ENCODE assay signal across 8 cellular contexts in the genomic region with DNA sequence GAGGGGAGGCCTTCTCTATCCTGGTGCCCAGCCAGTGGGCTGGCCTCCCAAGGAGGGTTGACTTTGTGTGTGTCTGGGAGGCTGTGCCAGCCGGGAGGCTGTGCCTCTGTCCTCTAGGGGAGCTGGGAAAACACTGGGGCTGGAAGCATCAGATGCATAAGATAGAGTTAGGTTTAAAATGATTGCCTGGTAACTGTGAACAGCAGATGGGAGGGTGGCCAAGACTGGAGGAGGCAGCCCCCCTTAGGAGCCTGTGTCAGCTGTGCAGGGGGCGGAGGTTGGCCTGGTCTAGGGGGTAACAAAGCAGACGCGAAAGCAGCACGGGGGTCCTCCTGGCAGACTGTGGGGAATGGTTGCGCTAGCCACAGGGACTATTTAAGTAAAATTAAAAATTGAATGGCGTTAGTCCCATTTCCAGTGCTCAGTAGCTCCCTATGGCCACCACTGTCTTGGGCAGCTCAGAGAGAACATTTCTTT. TPM values are rescaled to one million over a fixed set of nuclear protein-coding genes. Genes with fewer than 3 reads are reported as not detected.
DNase-seq lines count a peak whose midpoint lies in the region; ATAC-seq and TF ChIP-seq lines count a peak whose summit lies in the region.

No MANE protein-coding gene starts in this region.

- DNase-seq in COLO668 (lab: John Stamatoyannopoulos, UW; ENCODE audit: unreplicated experiment), result peak; percentile 31
- DNase-seq in LNCaP clone FGC (ENCODE audit: low read depth), result no peak
- DNase-seq in mammary epithelial cell, result no peak
- DNase-seq in mesendoderm, result peak; percentile 23
- no peak for DNase-seq in HT-29 (ENCODE audit: low spot score)
- no peak for DNase-seq in NCI-H226
- no peak for DNase-seq in activated CD4-positive, alpha-beta T cell treated with anti-CD3 and anti-CD28 coated beads for 1 hour

- H2BK15ac ChIP-seq in mesendoderm (replicated peaks; ENCODE audit: low read depth), result no peak overlapping the region

- no peak overlapping the region for H3K18ac ChIP-seq in mesendoderm (ENCODE audit: low read length)

- no TSS peak for BruUV-seq in mammary epithelial cell (replicated peaks; lab: Mats Ljungman, UMichigan)

- no peak overlapping the region for H4K5ac ChIP-seq in mesendoderm (ENCODE audit: low read length)

- H3K4me2 ChIP-seq in mammary epithelial cell (ENCODE audit: insufficient read depth, low read depth, low read length), result peak overlapping the region; percentile 99
- H3K4me2 ChIP-seq in mesendoderm (ENCODE audit: low read length), result peak overlapping the region; percentile 72

- no peak overlapping the region for H2BK120ac ChIP-seq in mesendoderm (ENCODE audit: low read depth, low read length)

- TF ChIP-seq CTCF in LNCaP clone FGC (IDR thresholded peaks at IDR 0.05; ENCODE audit: control insufficient read depth, extremely low read depth, insufficient read depth) (no peak), mammary epithelial cell (conservative IDR thresholded peaks at IDR 0.05 in 1 of 2, IDR thresholded peaks at IDR 0.05 in 1 of 2; ENCODE audit: extremely low read depth in 1 of 2, insufficient read depth in 1 of 2, low read depth in 1 of 2, low read length in 2 of 2) (no peak)

- peaks cover 13% of the 10 kb centered on the region for H3K79me1 ChIP-seq in mesendoderm (ENCODE audit: low read length)

- H3K4me3 ChIP-seq in LNCaP clone FGC (ENCODE audit: low read depth, low read length), result peak overlapping the region; percentile 77
- peak overlapping the region; percentile 71 to 93 (median 90) for H3K4me3 ChIP-seq in mammary epithelial cell (replicated peaks in 1 of 3; ENCODE audit: insufficient read depth in 1 of 3, low read depth in 2 of 3, low read length in 3 of 3)
- H3K4me3 ChIP-seq in mesendoderm (ENCODE audit: low read length), result peak overlapping the region; percentile 71

- no peak overlapping the region for H2BK5ac ChIP-seq in mesendoderm (ENCODE audit: low read length)

- dilution Hi-C loops in mammary epithelial cell (cut with HindIII; ENCODE audit: low sequenced_read_pairs), result no loop called here

- WGBS in mammary epithelial cell (ENCODE audit: low coverage, missing lambda C conversion rate), result 57% methylated on average over 6 of the region's 7 CpGs
- WGBS in mesendoderm (ENCODE audit: extremely low coverage, insufficient coverage, low lambda C conversion rate), result no CpG with 5 or more reads among the region's 7 CpGs

- in situ Hi-C loops in mammary epithelial cell (cut with MboI; ENCODE audit: low sequenced_read_pairs in 2 of 2), result no loop called here

- H4K8ac ChIP-seq in mesendoderm (ENCODE audit: low read depth, low read length), result no peak overlapping the region

- H3K4me1 ChIP-seq in mammary epithelial cell (ENCODE audit: insufficient read depth, low read length) (peaks cover 13% of the 10 kb centered on the region), mesendoderm (ENCODE audit: control insufficient read depth, low read depth, low read length) (peaks cover 4% of the 10 kb centered on the region)

- no peaks in the 10 kb centered on the region for H4K20me1 ChIP-seq in mammary epithelial cell (ENCODE audit: insufficient read depth, low read length)

- CTCF ChIA-PET in mammary epithelial cell (lab: Charles Lee; ENCODE audit: low non-redundant PET), result no interaction called here

- peaks cover 3% of the 10 kb centered on the region for H3K9me3 ChIP-seq in mammary epithelial cell (replicated peaks; ENCODE audit: insufficient read depth, low read length)

- H2AK5ac ChIP-seq in mesendoderm (ENCODE audit: low read length), result no peak overlapping the region

- ATAC-seq in HG03280 (IDR thresholded peaks at IDR 0.05; ENCODE audit: unreplicated experiment), result no peak

- H3K27ac ChIP-seq in mammary epithelial cell (ENCODE audit: insufficient read depth, low read depth, low read length), result peak overlapping the region; percentile 50
- H3K27ac ChIP-seq in mesendoderm (ENCODE audit: low read depth, low read length), result no peak overlapping the region

- no peak overlapping the region for H3K4ac ChIP-seq in mesendoderm (ENCODE audit: low read depth, low read length)

- H3K79me2 ChIP-seq in mammary epithelial cell (ENCODE audit: insufficient read depth, low read length) (peaks cover 24% of the 10 kb centered on the region), mesendoderm (ENCODE audit: control insufficient read depth, insufficient read depth, low read length) (peaks cover 15% of the 10 kb centered on the region)

- H3K9ac ChIP-seq in mammary epithelial cell (ENCODE audit: insufficient read depth, low read length) (peak overlapping the region; percentile 67), mesendoderm (ENCODE audit: low read length) (peak overlapping the region; percentile 84)

- H3K56ac ChIP-seq in mesendoderm (ENCODE audit: low read length), result peak overlapping the region; percentile 90

- H2AFZ ChIP-seq in mammary epithelial cell (ENCODE audit: low read depth, low read length), result peak overlapping the region; percentile 88

- peaks cover 8% of the 10 kb centered on the region for H3K36me3 ChIP-seq in mammary epithelial cell (ENCODE audit: insufficient read depth, low read length)
- peaks cover 9% of the 10 kb centered on the region for H3K36me3 ChIP-seq in mesendoderm (ENCODE audit: control insufficient read depth, insufficient read depth, low read length)

- intact Hi-C loops in mammary epithelial cell (cut with micrococcal nuclease), result loop anchor here (10.0 kb wide), 1 partner anchor 182 kb away; no protein-coding TSS in a partner anchor

- H3K27me3 ChIP-seq in mammary epithelial cell (ENCODE audit: insufficient read depth, low read length) (no peaks in the 10 kb centered on the region), mesendoderm (ENCODE audit: insufficient read depth, low read length, poor library complexity) (no peaks in the 10 kb centered on the region)

- H3K23ac ChIP-seq in mesendoderm (ENCODE audit: low read length), result peak overlapping the region; percentile 66

RNA-seq across cellular contexts. Expression of a gene that starts 1.3 kb away (rescaled TPM):
- 10 to 100 TPM in 1 of 2 donors, 1 to 10 TPM in 1; 9.8 to 27.0 TPM for total RNA-seq in mammary epithelial cell
- polyA plus RNA-seq in mammary epithelial cell, result 18.4 TPM
- polyA minus RNA-seq in mammary epithelial cell, result 88.9 TPM
- polyA plus RNA-seq in mesendoderm (2013, experiment 1 of 2), result 27.1 TPM
- polyA plus RNA-seq in mesendoderm (2013, experiment 2 of 2), result 26.3 TPM
- 46.4 and 54.7 TPM in 2 replicates for total RNA-seq in HT-29 (2014; rRNA removed; shearing (Covaris generic))

RNA-seq across cellular contexts. Expression of a gene that starts 16.6 kb away (rescaled TPM):
- total RNA-seq in mammary epithelial cell, result 10 to 100 TPM; 10.5 to 49.3 TPM
- polyA plus RNA-seq in mammary epithelial cell, result 52.8 TPM
- polyA minus RNA-seq in mammary epithelial cell, result 23.0 TPM
- 58.2 TPM for polyA plus RNA-seq in mesendoderm (2013, experiment 1 of 2)
- 58.3 TPM for polyA plus RNA-seq in mesendoderm (2013, experiment 2 of 2)
- 162 and 182 TPM in 2 replicates for total RNA-seq in HT-29 (2014; rRNA removed; shearing (Covaris generic))

RNA-seq across cellular contexts. Expression of a gene that starts 31.3 kb away (rescaled TPM):
- 10 to 100 TPM; 13.8 to 27.2 TPM for total RNA-seq in mammary epithelial cell
- 8.2 TPM for polyA plus RNA-seq in mammary epithelial cell
- polyA minus RNA-seq in mammary epithelial cell, result 2.3 TPM
- polyA plus RNA-seq in mesendoderm (2013, experiment 1 of 2), result 1.6 TPM
- polyA plus RNA-seq in mesendoderm (2013, experiment 2 of 2), result 1.9 TPM
- 50.3 and 53.7 TPM in 2 replicates for total RNA-seq in HT-29 (2014; rRNA removed; shearing (Covaris generic))

Comparison
In these comparisons a context has a peak if more than half of its experiments do, and no peak if none do; other contexts are left out.
1. DNase-seq: peak in COLO668 (single experiment) and mesendoderm (single experiment); none in LNCaP clone FGC (single experiment), mammary epithelial cell (single experiment), HT-29 (single experiment), NCI-H226 (single experiment) and activated CD4-positive, alpha-beta T cell treated with anti-CD3 and anti-CD28 coated beads for 1 hour (single experiment).
2. Peak in every context shown above with its lines, with median percentiles within 50 percentile points of each other: H3K4me3 ChIP-seq.